29 cellular contexts compared by ENCODE assay signal in the genomic region with DNA sequence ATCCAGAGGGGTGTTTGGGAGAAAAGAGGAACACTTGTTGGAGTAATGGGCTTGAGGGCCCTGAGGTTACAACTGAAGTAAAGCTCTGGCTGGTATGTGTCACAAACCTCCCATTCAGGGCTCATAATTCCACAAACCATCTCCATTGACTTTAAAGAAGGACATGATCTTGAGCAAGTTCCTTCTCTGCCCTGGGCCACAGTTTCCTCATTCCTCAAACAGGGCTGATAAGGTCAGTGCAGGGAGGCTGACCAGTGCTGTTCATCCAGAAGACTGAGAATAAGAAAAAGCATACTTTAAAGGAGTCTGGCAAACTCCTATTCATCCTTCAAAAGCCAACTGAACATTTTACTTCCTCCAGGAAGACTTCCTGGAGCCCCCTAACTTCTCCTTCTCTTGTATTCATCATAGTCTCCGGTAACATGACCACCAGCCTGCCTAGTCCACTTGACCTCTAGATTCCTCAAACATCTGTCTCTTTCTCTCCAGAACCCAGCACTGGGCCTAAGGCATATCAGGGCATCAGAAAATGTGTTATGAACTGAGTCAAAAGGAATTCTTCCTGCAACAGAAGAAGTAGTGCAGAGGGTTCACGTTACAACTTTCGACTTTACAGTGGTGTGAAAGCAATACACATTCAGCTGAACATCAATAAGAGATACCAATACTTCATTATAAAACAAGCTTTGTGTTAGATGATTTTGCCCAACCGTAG. TPM values are rescaled to one million over a fixed set of nuclear protein-coding genes. Genes with fewer than 3 reads are reported as not detected.
"Had no signal": no experiment of that assay in that cellular context is flagged by ENCODE, and none has a peak within 500 bp of the region (broad histone marks: within the 10 kb centered on the region; RNA-seq: fewer than 3 reads in every experiment).

No MANE protein-coding gene starts in this region.

- H3K9me3 ChIP-seq: body of pancreas, gastrocnemius medialis, psoas muscle, tibial nerve had no signal

- ATAC-seq: activated CD8-positive, alpha-beta T cell treated with anti-CD3 and anti-CD28 coated beads for 36 hours; activated naive CD4-positive, alpha-beta T cell treated with anti-CD3 and anti-CD28 coated beads, Interleukin-2, amount 50 U/mL, for 72 hours; activated T-cell treated with anti-CD3 and anti-CD28 coated beads, Interleukin-2, amount 50 U/mL, for 4 hours; activated T-helper 17 cell treated with anti-CD3 and anti-CD28 coated beads, Interleukin-2, amount 50 U/mL, for 72 hours; gastrocnemius medialis; left ventricle myocardium superior; naive thymus-derived CD8-positive, alpha-beta T cell; psoas muscle; WTC11 had no signal

- H2AFZ ChIP-seq: parathyroid adenoma had no signal

- H3K4me3 ChIP-seq: body of pancreas, cardiac muscle cell, coronary artery, dorsolateral prefrontal cortex, gastrocnemius medialis, psoas muscle, tibial nerve had no signal

- FAIRE-seq: TTC549 had no signal

- DNase-seq: activated CD4-positive, alpha-beta T cell treated with anti-CD3 and anti-CD28 coated beads for 1 hour; activated CD4-positive, alpha-beta T cell treated with anti-CD3 and anti-CD28 coated beads, Interleukin-2, amount 50 U/mL, for 1 hour; activated CD8-positive, alpha-beta T cell treated with anti-CD3 and anti-CD28 coated beads for 36 hours; activated naive CD4-positive, alpha-beta T cell; activated T-cell treated with anti-CD3 and anti-CD28 coated beads, Interleukin-2, amount 50 U/mL, for 4 hours; aorta; dorsolateral prefrontal cortex; effector memory CD4-positive, alpha-beta T cell; erythroblast; gastrocnemius medialis; glutamatergic neuron; islet precursor cell; left ventricle myocardium superior; mammary epithelial cell; naive thymus-derived CD8-positive, alpha-beta T cell; occipital lobe; psoas muscle; stimulated activated CD4-positive, alpha-beta T cell treated with anti-CD3 and anti-CD28 coated beads, Interleukin-15, amount 100 ng/mL, for 24 hours; stimulated activated CD4-positive, alpha-beta T cell treated with anti-CD3 and anti-CD28 coated beads, Interleukin-2, amount 100 ng/mL, for 24 hours; stimulated activated naive B cell treated with anti-CD40 and anti-IgM and Interleukin-4, amounts not matched to agents 10 μg/mL and 1 μg/mL and 100 μg/mL, for 72 hours had no signal

- H3K27me3 ChIP-seq: body of pancreas, cardiac muscle cell, gastrocnemius medialis, tibial nerve had no signal

- H3K79me2 ChIP-seq: parathyroid adenoma had no signal

- H3K27ac ChIP-seq: cardiac muscle cell, coronary artery, dorsolateral prefrontal cortex, gastrocnemius medialis, parathyroid adenoma, psoas muscle, tibial nerve had no signal

- H3K4me1 ChIP-seq: gastrocnemius medialis, parathyroid adenoma, tibial nerve had no signal

- H3K36me3 ChIP-seq: cardiac muscle cell, gastrocnemius medialis, tibial nerve had no signal

- H3K9ac ChIP-seq: parathyroid adenoma had no signal

RNA-seq across cellular contexts. Expression of a gene that starts 20.7 kb away (rescaled TPM):
- total RNA-seq: naive thymus-derived CD8-positive, alpha-beta T cell had no signal
- polyA plus RNA-seq: naive thymus-derived CD8-positive, alpha-beta T cell had no signal
